Comparison of ENCODE assay signal across 12 cellular contexts in the genomic region with DNA sequence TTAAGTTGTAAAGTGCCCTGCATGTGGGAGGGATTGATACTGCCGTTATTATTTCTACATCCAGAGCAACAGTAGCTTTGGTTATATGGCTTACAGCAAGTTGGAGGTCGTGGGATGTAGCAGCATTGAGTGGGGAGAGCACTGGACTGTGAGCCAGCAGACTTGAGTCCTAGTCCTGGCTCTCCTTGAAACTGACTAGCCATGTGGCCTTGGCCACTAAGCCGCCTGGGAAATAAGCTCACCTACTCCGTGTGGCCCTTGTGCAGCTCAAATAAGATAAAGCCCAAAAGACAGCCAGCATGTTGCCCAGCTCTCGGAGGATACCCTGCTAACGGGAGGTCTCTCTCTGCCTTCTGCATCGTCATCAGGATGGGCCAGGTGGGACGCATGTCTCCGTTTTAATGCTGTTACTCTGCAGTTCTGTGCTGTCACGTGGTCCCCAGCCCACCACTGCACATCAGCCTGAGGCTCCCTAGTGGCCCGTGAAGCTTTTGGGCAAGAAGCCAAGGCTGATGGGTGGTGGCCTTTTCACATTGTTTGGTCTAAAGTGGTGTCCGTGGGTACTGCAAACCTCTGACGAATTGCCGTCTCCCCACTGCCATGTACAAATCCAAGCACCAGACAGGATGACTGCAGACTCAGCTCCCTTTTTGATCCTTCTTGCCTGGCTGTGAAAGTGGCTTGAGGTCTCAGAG. TPM values are rescaled to one million over a fixed set of nuclear protein-coding genes. Genes with fewer than 3 reads are reported as not detected.
DNase-seq lines count a peak whose midpoint lies in the region; ATAC-seq and TF ChIP-seq lines count a peak whose summit lies in the region.
"Had no signal": no experiment of that assay in that cellular context is flagged by ENCODE, and none has a peak within 500 bp of the region (broad histone marks: within the 10 kb centered on the region; RNA-seq: fewer than 3 reads in every experiment).

No MANE protein-coding gene starts in this region.

- no peaks in the 10 kb centered on the region for H3K27me3 ChIP-seq in gastroesophageal sphincter
- H3K27me3 ChIP-seq in thyroid gland: no peaks in the 10 kb centered on the region
- H3K27me3 ChIP-seq in breast epithelium: no peaks in the 10 kb centered on the region

- 53 to 75% methylated on average over 4 to 8 of the region's 14 CpGs for WGBS in gastroesophageal sphincter (ENCODE audit: low coverage in 1 of 2), 2 donors
- WGBS in thyroid gland, 2 donors: 47 to 51% methylated on average over 8 to 14 of the region's 14 CpGs

- H3K36me3 ChIP-seq in gastroesophageal sphincter (no peaks in the 10 kb centered on the region), thyroid gland (no peaks in the 10 kb centered on the region), breast epithelium (no peaks in the 10 kb centered on the region)
- H3K36me3 ChIP-seq: neutrophil had no signal

- H3K9me3 ChIP-seq in gastroesophageal sphincter (no peaks in the 10 kb centered on the region), thyroid gland (no peaks in the 10 kb centered on the region), breast epithelium (no peaks in the 10 kb centered on the region)
- H3K9me3 ChIP-seq: neutrophil had no signal

- H3K4me3 ChIP-seq in gastroesophageal sphincter (no peak overlapping the region), thyroid gland (replicated peaks in 1 of 3) (no peak overlapping the region), breast epithelium (no peak overlapping the region)

- H3K4me1 ChIP-seq in gastroesophageal sphincter (peaks cover 0 to 9% (median 0%) of the 10 kb centered on the region in 3 donors), thyroid gland (no peaks in the 10 kb centered on the region), breast epithelium (no peaks in the 10 kb centered on the region)

- H3K27ac ChIP-seq in gastroesophageal sphincter: no peak overlapping the region
- H3K27ac ChIP-seq in thyroid gland: no peak overlapping the region
- H3K27ac ChIP-seq in breast epithelium: no peak overlapping the region
- H3K27ac ChIP-seq: neutrophil had no signal

- in situ Hi-C loops in GM13976 (cut with MboI; ENCODE audit: low sequenced_read_pairs, unreplicated experiment): no loop called here

- no peak for TF ChIP-seq EP300 in gastroesophageal sphincter (IDR thresholded peaks at IDR 0.05)

- no peak for TF ChIP-seq CTCF in gastroesophageal sphincter (IDR thresholded peaks at IDR 0.05)
- TF ChIP-seq CTCF in thyroid gland (IDR thresholded peaks at IDR 0.05): no peak
- no peak for TF ChIP-seq CTCF in GM13976 (IDR thresholded peaks at IDR 0.05; ENCODE audit: borderline replicate concordance, control extremely low read depth, extremely low read depth, insufficient read depth, missing control alignments)
- TF ChIP-seq CTCF in breast epithelium (IDR thresholded peaks at IDR 0.05): no peak

- TF ChIP-seq POLR2A in gastroesophageal sphincter (IDR thresholded peaks at IDR 0.05) (no peak), thyroid gland (IDR thresholded peaks at IDR 0.05) (no peak), breast epithelium (IDR thresholded peaks at IDR 0.05) (no peak)

- DNase-seq in SHP77 (lab: John Stamatoyannopoulos, UW) (peak; percentile 38 to 39), SHP77 treated with DMSO at 0.1 percent for 48 hours (lab: John Stamatoyannopoulos, UW) (no peak), NCI-H748 treated with DMSO at 0.1 percent for 48 hours (lab: John Stamatoyannopoulos, UW) (peak; percentile 49), thyroid gland (peak; percentile 31 to 36), GM13976 (ENCODE audit: low spot score) (no peak), kidney glomerular epithelial cell (lab: John Stamatoyannopoulos, UW) (no peak), breast epithelium (ENCODE audit: low spot score in 2 of 2) (no peak)
- DNase-seq: activated CD8-positive, alpha-beta memory T cell treated with anti-CD3 and anti-CD28 coated beads, Interleukin-2, amount 50 U/mL, for 4 hours; KBM-7; NCI-H226 had no signal

- peak; percentile 46 for ATAC-seq in gastroesophageal sphincter

- intact Hi-C loops in thyroid gland (cut with DNase I): no loop called here
- intact Hi-C loops in breast epithelium (cut with DNase I; ENCODE audit: low total_unique reads): no loop called here

RNA-seq across cellular contexts. Expression of a gene that starts 7.9 kb away (rescaled TPM):
- 10 to 100 TPM; 29.2 to 49.3 (median 35.4) TPM for total RNA-seq in gastroesophageal sphincter
- total RNA-seq in thyroid gland: 10 to 100 TPM; 15.4 to 75.2 (median 42.3) TPM
- total RNA-seq in breast epithelium: 10 to 100 TPM; 37.0 to 66.4 (median 43.7) TPM

Comparison
In these comparisons a context has a peak if more than half of its experiments do, and no peak if none do; other contexts are left out.
1. DNase-seq: peak in SHP77 (2 of 2), NCI-H748 treated with DMSO at 0.1 percent for 48 hours (single experiment) and thyroid gland (2 of 2); none in SHP77 treated with DMSO at 0.1 percent for 48 hours (single experiment), GM13976 (single experiment), kidney glomerular epithelial cell (single experiment) and breast epithelium (0 of 2).